13 cellular contexts compared by ENCODE assay signal in the genomic region with DNA sequence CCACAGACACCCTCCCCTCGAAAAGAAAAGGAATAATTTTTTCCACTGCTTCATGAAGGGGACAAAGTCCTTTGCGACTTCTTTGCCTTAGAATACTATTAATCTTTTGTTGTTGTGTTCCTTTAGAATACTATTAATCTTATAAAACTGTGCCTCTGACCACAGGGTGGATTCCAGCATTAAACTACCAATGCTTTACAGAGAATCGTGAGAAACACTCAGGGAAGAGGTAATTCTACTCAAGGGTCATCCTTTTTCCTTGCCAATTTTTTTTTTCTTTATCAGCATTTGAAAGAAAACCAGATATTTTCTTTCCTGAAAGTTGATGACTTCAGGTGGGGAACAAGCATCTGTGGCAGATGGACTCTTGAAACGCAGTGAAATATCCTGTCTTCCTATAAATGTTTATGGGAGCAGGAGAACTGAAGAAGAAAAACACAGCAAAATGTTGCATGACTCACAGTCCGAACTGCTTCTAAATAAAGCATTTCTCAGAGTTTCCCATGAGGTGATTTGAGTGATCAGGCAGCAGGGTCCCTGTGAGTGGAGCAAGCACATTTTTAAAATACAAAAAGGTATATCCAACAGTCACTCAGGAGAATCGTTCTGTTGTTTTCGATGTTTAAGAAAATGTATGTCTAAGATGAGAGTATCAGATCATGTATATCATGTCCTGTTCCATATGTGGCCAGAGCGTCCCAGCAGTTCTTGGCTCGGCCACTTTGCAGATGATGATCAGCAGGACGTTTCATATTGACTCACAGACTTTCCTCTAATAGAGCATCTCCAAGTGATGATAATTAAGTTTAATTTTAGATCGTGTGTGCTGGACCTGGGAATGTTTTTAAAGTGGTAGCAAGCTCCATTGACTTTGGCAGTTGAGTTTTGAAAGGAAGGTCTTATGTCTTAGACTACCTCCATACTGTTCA.
A peak's percentile ranks its signal among the peaks of the same experiment; 100 is the strongest.
DNase-seq lines count a peak whose midpoint lies in the region; ATAC-seq and TF ChIP-seq lines count a peak whose summit lies in the region.
"Had no signal": no experiment of that assay in that cellular context is flagged by ENCODE, and none has a peak within 500 bp of the region (broad histone marks: within the 10 kb centered on the region; RNA-seq: fewer than 3 reads in every experiment).

No MANE protein-coding gene starts in this region.

- no TSS peak for BruUV-seq in PC-3 (replicated peaks; lab: Mats Ljungman, UMichigan)

- no peak overlapping the region for H2AFZ ChIP-seq in PC-3 (ENCODE audit: low read length)

- TF ChIP-seq CTCF in PC-3 (conservative IDR thresholded peaks at IDR 0.05; ENCODE audit: low read depth, low read length): no peak
- no peak for TF ChIP-seq CTCF in fibroblast of mammary gland (conservative IDR thresholded peaks at IDR 0.05; ENCODE audit: control insufficient read depth, insufficient read depth, low read depth, low read length)
- TF ChIP-seq CTCF in gastrocnemius medialis (IDR thresholded peaks at IDR 0.05 in 4 of 5, conservative IDR thresholded peaks at IDR 0.05 in 1 of 5): no peak

- peak in 1 of 2 donors; percentile 61 for TF ChIP-seq POLR2A in gastrocnemius medialis (IDR thresholded peaks at IDR 0.05)

- peak; percentile 77 for DNase-seq in Daoy (ENCODE audit: low read depth)
- peak; percentile 43 for DNase-seq in PC-3
- DNase-seq in fibroblast of mammary gland (ENCODE audit: low read depth): peak; percentile 92
- DNase-seq in gastrocnemius medialis: peak; percentile 69 to 73
- no peak for DNase-seq in inferior parietal cortex (ENCODE audit: extremely low spot score)
- DNase-seq in NCI-H748 treated with DMSO at 0.1 percent for 48 hours (lab: John Stamatoyannopoulos, UW): no peak
- DNase-seq: activated CD4-positive, alpha-beta T cell treated with anti-CD3 and anti-CD28 coated beads, Interleukin-2, amount 50 U/mL, for 1 hour; kidney; ovary had no signal

- peak overlapping the region; percentile 69 for H3K27ac ChIP-seq in PC-3 (ENCODE audit: low read length)
- H3K27ac ChIP-seq in gastrocnemius medialis: peak overlapping the region; percentile 75 to 90 (median 82)

- H3K9me3 ChIP-seq in PC-3 (ENCODE audit: low read length) (no peaks in the 10 kb centered on the region), gastrocnemius medialis (no peaks in the 10 kb centered on the region)
- H3K9me3 ChIP-seq: ovary had no signal

- ATAC-seq in PC-3: peak; percentile 52
- ATAC-seq in gastrocnemius medialis: peak; percentile 90 to 95
- no peak for ATAC-seq in HG03457 (IDR thresholded peaks at IDR 0.05; ENCODE audit: unreplicated experiment)
- ATAC-seq in GM21717 (IDR thresholded peaks at IDR 0.05; ENCODE audit: unreplicated experiment): no peak
- ATAC-seq: activated naive CD4-positive, alpha-beta T cell treated with anti-CD3 and anti-CD28 coated beads, Interleukin-2, amount 50 U/mL, for 72 hours; HepG2 had no signal

- no peaks in the 10 kb centered on the region for H3K36me3 ChIP-seq in PC-3 (ENCODE audit: low read depth, low read length)
- H3K36me3 ChIP-seq in gastrocnemius medialis: no peaks in the 10 kb centered on the region
- H3K36me3 ChIP-seq: ovary had no signal

- H3K4me2 ChIP-seq in PC-3 (ENCODE audit: low read length): peak overlapping the region; percentile 18

- in situ Hi-C loops in gastrocnemius medialis (cut with MboI; ENCODE audit: low sequenced_read_pairs in 4 of 4): no loop called here

- no peaks in the 10 kb centered on the region for H4K20me1 ChIP-seq in PC-3 (ENCODE audit: low read length)

- intact Hi-C loops in PC-3 (cut with micrococcal nuclease): loop anchor here (2.0 to 5.0 kb wide), 2 partner anchors 13 to 301 kb away; no protein-coding TSS in a partner anchor
- intact Hi-C loops in gastrocnemius medialis (cut with DNase I; ENCODE audit: low total_unique reads): loop anchor here (1.0 to 10.0 kb wide), 3 partner anchors 53 to 319 kb away; no protein-coding TSS in a partner anchor

- H3K4me1 ChIP-seq in PC-3 (ENCODE audit: insufficient read depth, low read length) (peaks cover 43% of the 10 kb centered on the region), gastrocnemius medialis (peaks cover 42 to 78% of the 10 kb centered on the region in 2 donors)

- peak overlapping the region; percentile 26 for H3K9ac ChIP-seq in PC-3 (ENCODE audit: low read length)

- no peaks in the 10 kb centered on the region for H3K79me2 ChIP-seq in PC-3 (ENCODE audit: low read length)

- no peaks in the 10 kb centered on the region for H3K9me2 ChIP-seq in PC-3 (replicated peaks; ENCODE audit: low read length)

- POLR2A ChIA-PET in PC-3 (lab: Charles Lee; ENCODE audit: unreplicated experiment): interaction anchor here (0.5 kb wide), 1 partner anchor 53 kb away, joined by 3 read pairs; no protein-coding TSS in a partner anchor

- CTCF ChIA-PET in PC-3 (lab: Charles Lee): interaction anchor here (0.6 kb wide), 1 partner anchor 98 kb away, joined by 4 read pairs; no protein-coding TSS in a partner anchor

- H3F3A ChIP-seq in PC-3 (ENCODE audit: low read length, unreplicated experiment): peaks cover 4% of the 10 kb centered on the region

- H3K27me3 ChIP-seq in PC-3 (ENCODE audit: low read length): no peaks in the 10 kb centered on the region
- H3K27me3 ChIP-seq in gastrocnemius medialis: no peaks in the 10 kb centered on the region
- H3K27me3 ChIP-seq: ovary had no signal

- H3K4me3 ChIP-seq in PC-3 (ENCODE audit: low read length) (no peak overlapping the region), fibroblast of mammary gland (ENCODE audit: control insufficient read depth, low read depth, low read length) (no peak overlapping the region), gastrocnemius medialis (peak overlapping the region in 3 of 4 donors; percentile 4 to 36 (median 33))
- H3K4me3 ChIP-seq: ovary had no signal

Comparison
In these comparisons a context has a peak if more than half of its experiments do, and no peak if none do; other contexts are left out.
1. DNase-seq: peak in Daoy (single experiment), PC-3 (single experiment), fibroblast of mammary gland (single experiment) and gastrocnemius medialis (2 of 2); none in inferior parietal cortex (single experiment) and NCI-H748 treated with DMSO at 0.1 percent for 48 hours (single experiment).
2. ATAC-seq: peak in PC-3 (single experiment) and gastrocnemius medialis (2 of 2); none in HG03457 (single experiment) and GM21717 (single experiment).
3. H3K4me3 ChIP-seq: peak in gastrocnemius medialis (3 of 4); none in PC-3 (single experiment) and fibroblast of mammary gland (single experiment).